Comparison of ENCODE assay signal across 8 cellular contexts in genomic region chr1:35190784-35191183, GRCh38. TPM values are rescaled to one million over a fixed set of nuclear protein-coding genes. Genes with fewer than 3 reads are reported as not detected.
A peak's percentile ranks its signal among the peaks of the same experiment; 100 is the strongest.
DNase-seq lines count a peak whose midpoint lies in the region; ATAC-seq and TF ChIP-seq lines count a peak whose summit lies in the region.

No MANE protein-coding gene starts in this region.

- H3K9me3 Mint-ChIP-seq in dendritic cell treated with granulocyte-macrophage colony-stimulating factor and Interleukin-4, amounts not matched to agents 40 ng/mL and 50 ng/mL, for 4 days: no peaks in the 10 kb centered on the region
- no peaks in the 10 kb centered on the region for H3K9me3 Mint-ChIP-seq in natural killer cell

- H3K79me2 ChIP-seq in Karpas-422 (ENCODE audit: low read length): peaks cover 71% of the 10 kb centered on the region

- CTCF ChIA-PET in BJ (lab: Yijun Ruan, JAX): no interaction called here

- no peak for DNase-seq in BJ (ENCODE audit: low read depth)
- DNase-seq in Karpas-422: peak; percentile 37
- DNase-seq in natural killer cell: no peak
- no peak for DNase-seq in NCI-H2196 treated with DMSO at 0.1 percent for 48 hours (lab: John Stamatoyannopoulos, UW; ENCODE audit: unreplicated experiment)
- DNase-seq in stimulated activated CD4-positive, alpha-beta T cell treated with anti-CD3 and anti-CD28 coated beads, Interleukin-2, amount 100 ng/mL, for 48 hours: no peak
- no peak for DNase-seq in GM19238 (ENCODE audit: insufficient read length, low spot score)

- no peak for TF ChIP-seq CTCF in BJ (IDR thresholded peaks at IDR 0.05; ENCODE audit: insufficient read depth, low read depth, low read length)
- no peak for TF ChIP-seq CTCF in natural killer cell (IDR thresholded peaks at IDR 0.05)

- POLR2A ChIA-PET in BJ (lab: Charles Lee): interaction anchor here (0.6 kb wide), 1 partner anchor 199 kb away, joined by 4 read pairs; no protein-coding TSS in a partner anchor

- intact Hi-C loops in dendritic cell treated with granulocyte-macrophage colony-stimulating factor and Interleukin-4, amounts not matched to agents 40 ng/mL and 50 ng/mL, for 4 days (cut with micrococcal nuclease): no loop called here
- intact Hi-C loops in natural killer cell (cut with micrococcal nuclease): loop anchor here (10.0 kb wide), 1 partner anchor 326 kb away; no protein-coding TSS in a partner anchor

- H3K4me3 ChIP-seq in BJ (ENCODE audit: low read depth, low read length): peak overlapping the region; percentile 75
- H3K4me3 ChIP-seq in Karpas-422 (ENCODE audit: low read length): peak overlapping the region; percentile 82

- H3K9me2 ChIP-seq in Karpas-422 (replicated peaks; ENCODE audit: insufficient read depth, low read length): no peaks in the 10 kb centered on the region

- H3K36me3 ChIP-seq in BJ (ENCODE audit: control insufficient read depth, insufficient read depth, low read length): peaks cover 20% of the 10 kb centered on the region
- peaks cover 65% of the 10 kb centered on the region for H3K36me3 ChIP-seq in Karpas-422 (ENCODE audit: insufficient read depth, low read length)

- ATAC-seq in natural killer cell (no peak), HG03097 (IDR thresholded peaks at IDR 0.05; ENCODE audit: low FRiP score, unreplicated experiment) (no peak)

- H4K20me1 ChIP-seq in Karpas-422 (ENCODE audit: insufficient read depth, low read depth, low read length): peaks cover 66% of the 10 kb centered on the region

- H3K9me3 ChIP-seq in Karpas-422 (ENCODE audit: low read length): no peaks in the 10 kb centered on the region

- H3K4me2 ChIP-seq in Karpas-422 (ENCODE audit: low read depth, low read length, poor library complexity, severe bottlenecking): peak overlapping the region; percentile 87

- peak overlapping the region; percentile 89 for H3K27ac ChIP-seq in Karpas-422 (ENCODE audit: low read length)

- no peak overlapping the region for H2AFZ ChIP-seq in Karpas-422 (ENCODE audit: low read length)

- peak overlapping the region; percentile 93 for H3K4me3 Mint-ChIP-seq in dendritic cell treated with granulocyte-macrophage colony-stimulating factor and Interleukin-4, amounts not matched to agents 40 ng/mL and 50 ng/mL, for 4 days
- H3K4me3 Mint-ChIP-seq in natural killer cell: peak overlapping the region; percentile 97

- H3K4me1 Mint-ChIP-seq in dendritic cell treated with granulocyte-macrophage colony-stimulating factor and Interleukin-4, amounts not matched to agents 40 ng/mL and 50 ng/mL, for 4 days (ENCODE audit: low read depth): peaks cover 68% of the 10 kb centered on the region
- peaks cover 55 to 68% of the 10 kb centered on the region in 2 donors for H3K4me1 Mint-ChIP-seq in natural killer cell

- H3K9ac ChIP-seq in Karpas-422 (ENCODE audit: low read length): peak overlapping the region; percentile 100

- peaks cover 41% of the 10 kb centered on the region for H3K4me1 ChIP-seq in Karpas-422 (ENCODE audit: low read length)

- no peaks in the 10 kb centered on the region for H3K27me3 Mint-ChIP-seq in dendritic cell treated with granulocyte-macrophage colony-stimulating factor and Interleukin-4, amounts not matched to agents 40 ng/mL and 50 ng/mL, for 4 days
- H3K27me3 Mint-ChIP-seq in natural killer cell (ENCODE audit: low read depth in 2 of 2): no peaks in the 10 kb centered on the region

- H3K27me3 ChIP-seq in BJ (ENCODE audit: control insufficient read depth, insufficient read depth, low read length) (no peaks in the 10 kb centered on the region), Karpas-422 (ENCODE audit: low read length) (no peaks in the 10 kb centered on the region)

- H3K36me3 Mint-ChIP-seq in dendritic cell treated with granulocyte-macrophage colony-stimulating factor and Interleukin-4, amounts not matched to agents 40 ng/mL and 50 ng/mL, for 4 days (ENCODE audit: low read depth): peaks cover 73% of the 10 kb centered on the region
- H3K36me3 Mint-ChIP-seq in natural killer cell: peaks cover 50% of the 10 kb centered on the region

- H3K27ac Mint-ChIP-seq in dendritic cell treated with granulocyte-macrophage colony-stimulating factor and Interleukin-4, amounts not matched to agents 40 ng/mL and 50 ng/mL, for 4 days: peak overlapping the region; percentile 99
- peak overlapping the region; percentile 95 to 97 for H3K27ac Mint-ChIP-seq in natural killer cell

RNA-seq across cellular contexts. Expression of gene SFPQ, which starts 2.2 kb away (rescaled TPM):
- 27.3 and 53.3 TPM in 2 replicates for polyA plus RNA-seq in BJ (2011; rRNA removed)
- polyA minus RNA-seq in BJ (2011; rRNA and poly(A)+ RNA removed): 22.9 and 28.4 TPM in 2 replicates
- total RNA-seq in Karpas-422 (2014; rRNA removed; shearing (Covaris generic); ENCODE audit: low replicate concordance): 172 and 196 TPM in 2 replicates
- total RNA-seq in natural killer cell: 100 to 1,000 TPM; 492 to 594 (median 558) TPM
